ENCODE assay signal across 1 cellular context in the genomic region with DNA sequence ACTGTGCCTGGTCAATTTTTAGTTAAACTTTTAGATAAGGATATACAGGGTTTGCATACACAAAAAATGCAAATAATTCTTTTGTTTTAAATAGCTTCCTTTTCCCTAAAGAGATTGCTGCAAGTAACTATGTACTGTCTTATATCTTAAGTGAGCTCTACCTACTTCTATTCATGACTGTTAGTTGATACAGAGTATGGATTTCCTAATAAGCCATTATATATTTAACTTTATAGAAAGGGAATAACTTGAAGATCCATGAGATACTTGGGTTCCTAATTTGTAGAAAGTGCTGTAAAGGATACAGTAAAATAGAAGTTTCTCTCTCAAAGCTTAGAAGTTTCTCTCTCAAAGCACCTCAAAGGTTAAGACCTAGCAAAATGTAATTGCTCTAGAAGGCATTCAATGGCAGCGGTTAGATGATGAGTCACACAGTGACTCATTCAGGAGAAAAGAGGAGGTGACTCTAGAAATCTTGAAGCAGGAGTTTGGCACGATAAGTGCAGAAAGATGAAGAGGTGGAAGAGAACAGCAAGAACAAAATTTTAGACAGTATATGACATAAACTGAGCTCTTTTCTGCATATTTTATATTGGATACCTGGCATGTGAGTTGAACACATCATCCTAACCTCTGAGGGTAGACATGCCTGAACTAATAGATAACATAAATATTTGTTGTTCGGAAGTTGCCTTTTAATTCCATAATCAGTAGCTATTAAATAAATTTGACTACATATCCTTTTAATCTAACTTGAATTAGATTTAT.
TF ChIP-seq lines count a peak whose summit lies in the region.

No MANE protein-coding gene starts in this region.

TF ChIP-seq in HEK293, 187 proteins besides CTCF, POLR2A, EP300 and RAD21 (continued from another document and continues in another):
- TF ChIP-seq ZNF747 (tag by site-specific recombination; IDR thresholded peaks at IDR 0.05) = no peak
- no peak for TF ChIP-seq ZNF776 (tag by site-specific recombination; IDR thresholded peaks at IDR 0.05; ENCODE audit: borderline replicate concordance)
- TF ChIP-seq ZNF132 (tag by site-specific recombination; IDR thresholded peaks at IDR 0.05; ENCODE audit: borderline replicate concordance) = no peak
- TF ChIP-seq, protein P1, sequence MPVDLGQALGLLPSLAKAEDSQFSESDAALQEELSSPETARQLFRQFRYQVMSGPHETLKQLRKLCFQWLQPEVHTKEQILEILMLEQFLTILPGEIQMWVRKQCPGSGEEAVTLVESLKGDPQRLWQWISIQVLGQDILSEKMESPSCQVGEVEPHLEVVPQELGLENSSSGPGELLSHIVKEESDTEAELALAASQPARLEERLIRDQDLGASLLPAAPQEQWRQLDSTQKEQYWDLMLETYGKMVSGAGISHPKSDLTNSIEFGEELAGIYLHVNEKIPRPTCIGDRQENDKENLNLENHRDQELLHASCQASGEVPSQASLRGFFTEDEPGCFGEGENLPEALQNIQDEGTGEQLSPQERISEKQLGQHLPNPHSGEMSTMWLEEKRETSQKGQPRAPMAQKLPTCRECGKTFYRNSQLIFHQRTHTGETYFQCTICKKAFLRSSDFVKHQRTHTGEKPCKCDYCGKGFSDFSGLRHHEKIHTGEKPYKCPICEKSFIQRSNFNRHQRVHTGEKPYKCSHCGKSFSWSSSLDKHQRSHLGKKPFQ (tag by site-specific recombination; IDR thresholded peaks at IDR 0.05) = no peak
- no peak for TF ChIP-seq HOXA7 (CRISPR knock-in tag; IDR thresholded peaks at IDR 0.05; ENCODE audit: borderline replicate concordance)
- TF ChIP-seq, protein P2, sequence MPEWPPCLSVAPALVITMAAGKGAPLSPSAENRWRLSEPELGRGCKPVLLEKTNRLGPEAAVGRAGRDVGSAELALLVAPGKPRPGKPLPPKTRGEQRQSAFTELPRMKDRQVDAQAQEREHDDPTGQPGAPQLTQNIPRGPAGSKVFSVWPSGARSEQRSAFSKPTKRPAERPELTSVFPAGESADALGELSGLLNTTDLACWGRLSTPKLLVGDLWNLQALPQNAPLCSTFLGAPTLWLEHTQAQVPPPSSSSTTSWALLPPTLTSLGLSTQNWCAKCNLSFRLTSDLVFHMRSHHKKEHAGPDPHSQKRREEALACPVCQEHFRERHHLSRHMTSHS (tag by site-specific recombination; IDR thresholded peaks at IDR 0.05) = no peak
- TF ChIP-seq, protein P3, sequence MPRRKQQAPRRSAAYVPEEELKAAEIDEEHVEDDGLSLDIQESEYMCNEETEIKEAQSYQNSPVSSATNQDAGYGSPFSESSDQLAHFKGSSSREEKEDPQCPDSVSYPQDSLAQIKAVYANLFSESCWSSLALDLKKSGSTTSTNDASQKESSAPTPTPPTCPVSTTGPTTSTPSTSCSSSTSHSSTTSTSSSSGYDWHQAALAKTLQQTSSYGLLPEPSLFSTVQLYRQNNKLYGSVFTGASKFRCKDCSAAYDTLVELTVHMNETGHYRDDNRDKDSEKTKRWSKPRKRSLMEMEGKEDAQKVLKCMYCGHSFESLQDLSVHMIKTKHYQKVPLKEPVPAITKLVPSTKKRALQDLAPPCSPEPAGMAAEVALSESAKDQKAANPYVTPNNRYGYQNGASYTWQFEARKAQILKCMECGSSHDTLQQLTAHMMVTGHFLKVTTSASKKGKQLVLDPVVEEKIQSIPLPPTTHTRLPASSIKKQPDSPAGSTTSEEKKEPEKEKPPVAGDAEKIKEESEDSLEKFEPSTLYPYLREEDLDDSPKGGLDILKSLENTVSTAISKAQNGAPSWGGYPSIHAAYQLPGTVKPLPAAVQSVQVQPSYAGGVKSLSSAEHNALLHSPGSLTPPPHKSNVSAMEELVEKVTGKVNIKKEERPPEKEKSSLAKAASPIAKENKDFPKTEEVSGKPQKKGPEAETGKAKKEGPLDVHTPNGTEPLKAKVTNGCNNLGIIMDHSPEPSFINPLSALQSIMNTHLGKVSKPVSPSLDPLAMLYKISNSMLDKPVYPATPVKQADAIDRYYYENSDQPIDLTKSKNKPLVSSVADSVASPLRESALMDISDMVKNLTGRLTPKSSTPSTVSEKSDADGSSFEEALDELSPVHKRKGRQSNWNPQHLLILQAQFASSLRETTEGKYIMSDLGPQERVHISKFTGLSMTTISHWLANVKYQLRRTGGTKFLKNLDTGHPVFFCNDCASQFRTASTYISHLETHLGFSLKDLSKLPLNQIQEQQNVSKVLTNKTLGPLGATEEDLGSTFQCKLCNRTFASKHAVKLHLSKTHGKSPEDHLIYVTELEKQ (tag by site-specific recombination; IDR thresholded peaks at IDR 0.05; ENCODE audit: borderline replicate concordance) = no peak
- peak; percentile 75; the same call in 1 of the 2 replicates for TF ChIP-seq ZEB2 (tag by site-specific recombination; IDR thresholded peaks at IDR 0.05)
- TF ChIP-seq, protein P4, sequence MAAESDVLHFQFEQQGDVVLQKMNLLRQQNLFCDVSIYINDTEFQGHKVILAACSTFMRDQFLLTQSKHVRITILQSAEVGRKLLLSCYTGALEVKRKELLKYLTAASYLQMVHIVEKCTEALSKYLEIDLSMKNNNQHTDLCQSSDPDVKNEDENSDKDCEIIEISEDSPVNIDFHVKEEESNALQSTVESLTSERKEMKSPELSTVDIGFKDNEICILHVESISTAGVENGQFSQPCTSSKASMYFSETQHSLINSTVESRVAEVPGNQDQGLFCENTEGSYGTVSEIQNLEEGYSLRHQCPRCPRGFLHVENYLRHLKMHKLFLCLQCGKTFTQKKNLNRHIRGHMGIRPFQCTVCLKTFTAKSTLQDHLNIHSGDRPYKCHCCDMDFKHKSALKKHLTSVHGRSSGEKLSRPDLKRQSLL (tag by site-specific recombination; IDR thresholded peaks at IDR 0.05) = peak; percentile 68
- TF ChIP-seq ZNF561 (tag by site-specific recombination; IDR thresholded peaks at IDR 0.05; ENCODE audit: borderline replicate concordance) = no peak
- no peak for TF ChIP-seq ZNF664 (tag by site-specific recombination; IDR thresholded peaks at IDR 0.05)
- TF ChIP-seq ZNF600 (tag by site-specific recombination; IDR thresholded peaks at IDR 0.05) = no peak; the same call in 1 of the 2 replicates
- no peak for TF ChIP-seq GLI2 (tag by site-specific recombination; IDR thresholded peaks at IDR 0.05; ENCODE audit: borderline replicate concordance, low read depth)
- TF ChIP-seq ZNF768 (tag by site-specific recombination; IDR thresholded peaks at IDR 0.05) = no peak
- no peak for TF ChIP-seq ZNF621 (tag by site-specific recombination; IDR thresholded peaks at IDR 0.05)
- TF ChIP-seq ZNF19 (tag by site-specific recombination; IDR thresholded peaks at IDR 0.05; ENCODE audit: low read depth) = no peak
- no peak for TF ChIP-seq KLF10 (tag by site-specific recombination; IDR thresholded peaks at IDR 0.05)
- no peak for TF ChIP-seq ZNF239 (tag by site-specific recombination; IDR thresholded peaks at IDR 0.05)
- TF ChIP-seq, protein P5, sequence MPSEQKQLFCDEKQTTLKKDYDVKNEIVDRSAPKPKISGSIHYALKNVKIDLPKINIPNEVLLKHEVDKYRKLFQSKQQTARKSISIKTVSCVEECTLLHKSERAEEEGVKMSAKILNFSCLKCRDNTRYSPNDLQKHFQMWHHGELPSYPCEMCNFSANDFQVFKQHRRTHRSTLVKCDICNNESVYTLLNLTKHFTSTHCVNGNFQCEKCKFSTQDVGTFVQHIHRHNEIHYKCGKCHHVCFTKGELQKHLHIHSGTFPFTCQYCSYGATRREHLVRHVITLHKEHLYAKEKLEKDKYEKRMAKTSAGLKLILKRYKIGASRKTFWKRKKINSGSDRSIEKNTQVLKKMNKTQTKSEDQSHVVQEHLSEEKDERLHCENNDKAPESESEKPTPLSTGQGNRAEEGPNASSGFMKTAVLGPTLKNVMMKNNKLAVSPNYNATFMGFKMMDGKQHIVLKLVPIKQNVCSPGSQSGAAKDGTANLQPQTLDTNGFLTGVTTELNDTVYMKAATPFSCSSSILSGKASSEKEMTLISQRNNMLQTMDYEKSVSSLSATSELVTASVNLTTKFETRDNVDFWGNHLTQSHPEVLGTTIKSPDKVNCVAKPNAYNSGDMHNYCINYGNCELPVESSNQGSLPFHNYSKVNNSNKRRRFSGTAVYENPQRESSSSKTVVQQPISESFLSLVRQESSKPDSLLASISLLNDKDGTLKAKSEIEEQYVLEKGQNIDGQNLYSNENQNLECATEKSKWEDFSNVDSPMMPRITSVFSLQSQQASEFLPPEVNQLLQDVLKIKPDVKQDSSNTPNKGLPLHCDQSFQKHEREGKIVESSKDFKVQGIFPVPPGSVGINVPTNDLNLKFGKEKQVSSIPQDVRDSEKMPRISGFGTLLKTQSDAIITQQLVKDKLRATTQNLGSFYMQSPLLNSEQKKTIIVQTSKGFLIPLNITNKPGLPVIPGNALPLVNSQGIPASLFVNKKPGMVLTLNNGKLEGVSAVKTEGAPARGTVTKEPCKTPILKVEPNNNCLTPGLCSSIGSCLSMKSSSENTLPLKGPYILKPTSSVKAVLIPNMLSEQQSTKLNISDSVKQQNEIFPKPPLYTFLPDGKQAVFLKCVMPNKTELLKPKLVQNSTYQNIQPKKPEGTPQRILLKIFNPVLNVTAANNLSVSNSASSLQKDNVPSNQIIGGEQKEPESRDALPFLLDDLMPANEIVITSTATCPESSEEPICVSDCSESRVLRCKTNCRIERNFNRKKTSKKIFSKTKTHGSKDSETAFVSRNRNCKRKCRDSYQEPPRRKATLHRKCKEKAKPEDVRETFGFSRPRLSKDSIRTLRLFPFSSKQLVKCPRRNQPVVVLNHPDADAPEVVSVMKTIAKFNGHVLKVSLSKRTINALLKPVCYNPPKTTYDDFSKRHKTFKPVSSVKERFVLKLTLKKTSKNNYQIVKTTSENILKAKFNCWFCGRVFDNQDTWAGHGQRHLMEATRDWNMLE (tag by site-specific recombination; conservative IDR thresholded peaks at IDR 0.05; ENCODE audit: low read depth) = peak; percentile 46
- no peak for TF ChIP-seq ZBTB1 (tag by site-specific recombination; IDR thresholded peaks at IDR 0.05)
- no peak for TF ChIP-seq ZNF555 (tag by site-specific recombination; conservative IDR thresholded peaks at IDR 0.05)
- no peak for TF ChIP-seq SP2 (tag by site-specific recombination; IDR thresholded peaks at IDR 0.05)
- TF ChIP-seq IKZF3 (tag by site-specific recombination; IDR thresholded peaks at IDR 0.05) = peak; percentile 62; the same call in 1 of the 2 replicates
- no peak for TF ChIP-seq ZBTB20 (tag by site-specific recombination; IDR thresholded peaks at IDR 0.05)
- TF ChIP-seq YY2 (tag by site-specific recombination; IDR thresholded peaks at IDR 0.05) = no peak
- TF ChIP-seq ZNF777 (tag by site-specific recombination; IDR thresholded peaks at IDR 0.05; ENCODE audit: borderline replicate concordance) = no peak
- no peak for TF ChIP-seq ZNF549 (tag by site-specific recombination; IDR thresholded peaks at IDR 0.05)
- TF ChIP-seq REPIN1 (tag by site-specific recombination; IDR thresholded peaks at IDR 0.05; ENCODE audit: low read depth) = no peak
- TF ChIP-seq MEIS1 (CRISPR knock-in tag; IDR thresholded peaks at IDR 0.05; ENCODE audit: borderline replicate concordance) = no peak
- TF ChIP-seq, protein P6, sequence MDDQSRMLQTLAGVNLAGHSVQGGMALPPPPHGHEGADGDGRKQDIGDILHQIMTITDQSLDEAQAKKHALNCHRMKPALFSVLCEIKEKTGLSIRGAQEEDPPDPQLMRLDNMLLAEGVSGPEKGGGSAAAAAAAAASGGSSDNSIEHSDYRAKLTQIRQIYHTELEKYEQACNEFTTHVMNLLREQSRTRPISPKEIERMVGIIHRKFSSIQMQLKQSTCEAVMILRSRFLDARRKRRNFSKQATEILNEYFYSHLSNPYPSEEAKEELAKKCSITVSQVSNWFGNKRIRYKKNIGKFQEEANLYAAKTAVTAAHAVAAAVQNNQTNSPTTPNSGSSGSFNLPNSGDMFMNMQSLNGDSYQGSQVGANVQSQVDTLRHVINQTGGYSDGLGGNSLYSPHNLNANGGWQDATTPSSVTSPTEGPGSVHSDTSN (CRISPR knock-in tag; IDR thresholded peaks at IDR 0.05) = no peak
- no peak for TF ChIP-seq KLF7 (tag by site-specific recombination; IDR thresholded peaks at IDR 0.05; ENCODE audit: borderline replicate concordance)
- no peak for TF ChIP-seq ZNF223 (tag by site-specific recombination; IDR thresholded peaks at IDR 0.05)
- TF ChIP-seq, protein P7, sequence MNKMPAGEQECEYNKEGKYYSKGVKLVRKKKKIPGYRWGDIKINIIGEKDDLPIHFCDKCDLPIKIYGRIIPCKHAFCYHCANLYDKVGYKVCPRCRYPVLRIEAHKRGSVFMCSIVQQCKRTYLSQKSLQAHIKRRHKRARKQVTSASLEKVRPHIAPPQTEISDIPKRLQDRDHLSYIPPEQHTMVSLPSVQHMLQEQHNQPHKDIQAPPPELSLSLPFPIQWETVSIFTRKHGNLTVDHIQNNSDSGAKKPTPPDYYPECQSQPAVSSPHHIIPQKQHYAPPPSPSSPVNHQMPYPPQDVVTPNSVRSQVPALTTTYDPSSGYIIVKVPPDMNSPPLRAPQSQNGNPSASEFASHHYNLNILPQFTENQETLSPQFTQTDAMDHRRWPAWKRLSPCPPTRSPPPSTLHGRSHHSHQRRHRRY (tag by site-specific recombination; IDR thresholded peaks at IDR 0.05) = no peak
- TF ChIP-seq SCRT1 (tag by site-specific recombination; IDR thresholded peaks at IDR 0.05; ENCODE audit: borderline replicate concordance) = no peak
- TF ChIP-seq ZNF521 (tag by site-specific recombination; IDR thresholded peaks at IDR 0.05) = no peak
- no peak for TF ChIP-seq ZNF423 (tag by site-specific recombination; IDR thresholded peaks at IDR 0.05)
- no peak for TF ChIP-seq ZNF530 (tag by site-specific recombination; IDR thresholded peaks at IDR 0.05; ENCODE audit: low read depth)
- no peak for TF ChIP-seq ZNF292 (tag by site-specific recombination; IDR thresholded peaks at IDR 0.05; ENCODE audit: borderline replicate concordance, low read depth)
- TF ChIP-seq ZBTB7A (tag by site-specific recombination; IDR thresholded peaks at IDR 0.05; ENCODE audit: low read depth) = no peak
- TF ChIP-seq, protein P8, sequence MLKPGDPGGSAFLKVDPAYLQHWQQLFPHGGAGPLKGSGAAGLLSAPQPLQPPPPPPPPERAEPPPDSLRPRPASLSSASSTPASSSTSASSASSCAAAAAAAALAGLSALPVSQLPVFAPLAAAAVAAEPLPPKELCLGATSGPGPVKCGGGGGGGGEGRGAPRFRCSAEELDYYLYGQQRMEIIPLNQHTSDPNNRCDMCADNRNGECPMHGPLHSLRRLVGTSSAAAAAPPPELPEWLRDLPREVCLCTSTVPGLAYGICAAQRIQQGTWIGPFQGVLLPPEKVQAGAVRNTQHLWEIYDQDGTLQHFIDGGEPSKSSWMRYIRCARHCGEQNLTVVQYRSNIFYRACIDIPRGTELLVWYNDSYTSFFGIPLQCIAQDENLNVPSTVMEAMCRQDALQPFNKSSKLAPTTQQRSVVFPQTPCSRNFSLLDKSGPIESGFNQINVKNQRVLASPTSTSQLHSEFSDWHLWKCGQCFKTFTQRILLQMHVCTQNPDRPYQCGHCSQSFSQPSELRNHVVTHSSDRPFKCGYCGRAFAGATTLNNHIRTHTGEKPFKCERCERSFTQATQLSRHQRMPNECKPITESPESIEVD (tag by site-specific recombination; IDR thresholded peaks at IDR 0.05) = peak; percentile 94
- TF ChIP-seq, protein P9, sequence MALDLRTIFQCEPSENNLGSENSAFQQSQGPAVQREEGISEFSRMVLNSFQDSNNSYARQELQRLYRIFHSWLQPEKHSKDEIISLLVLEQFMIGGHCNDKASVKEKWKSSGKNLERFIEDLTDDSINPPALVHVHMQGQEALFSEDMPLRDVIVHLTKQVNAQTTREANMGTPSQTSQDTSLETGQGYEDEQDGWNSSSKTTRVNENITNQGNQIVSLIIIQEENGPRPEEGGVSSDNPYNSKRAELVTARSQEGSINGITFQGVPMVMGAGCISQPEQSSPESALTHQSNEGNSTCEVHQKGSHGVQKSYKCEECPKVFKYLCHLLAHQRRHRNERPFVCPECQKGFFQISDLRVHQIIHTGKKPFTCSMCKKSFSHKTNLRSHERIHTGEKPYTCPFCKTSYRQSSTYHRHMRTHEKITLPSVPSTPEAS (tag by site-specific recombination; IDR thresholded peaks at IDR 0.05) = no peak
- no peak for TF ChIP-seq EGR2 (tag by site-specific recombination; IDR thresholded peaks at IDR 0.05; ENCODE audit: low read depth)
